Comparison of ENCODE assay signal across 8 cellular contexts in the genomic region with DNA sequence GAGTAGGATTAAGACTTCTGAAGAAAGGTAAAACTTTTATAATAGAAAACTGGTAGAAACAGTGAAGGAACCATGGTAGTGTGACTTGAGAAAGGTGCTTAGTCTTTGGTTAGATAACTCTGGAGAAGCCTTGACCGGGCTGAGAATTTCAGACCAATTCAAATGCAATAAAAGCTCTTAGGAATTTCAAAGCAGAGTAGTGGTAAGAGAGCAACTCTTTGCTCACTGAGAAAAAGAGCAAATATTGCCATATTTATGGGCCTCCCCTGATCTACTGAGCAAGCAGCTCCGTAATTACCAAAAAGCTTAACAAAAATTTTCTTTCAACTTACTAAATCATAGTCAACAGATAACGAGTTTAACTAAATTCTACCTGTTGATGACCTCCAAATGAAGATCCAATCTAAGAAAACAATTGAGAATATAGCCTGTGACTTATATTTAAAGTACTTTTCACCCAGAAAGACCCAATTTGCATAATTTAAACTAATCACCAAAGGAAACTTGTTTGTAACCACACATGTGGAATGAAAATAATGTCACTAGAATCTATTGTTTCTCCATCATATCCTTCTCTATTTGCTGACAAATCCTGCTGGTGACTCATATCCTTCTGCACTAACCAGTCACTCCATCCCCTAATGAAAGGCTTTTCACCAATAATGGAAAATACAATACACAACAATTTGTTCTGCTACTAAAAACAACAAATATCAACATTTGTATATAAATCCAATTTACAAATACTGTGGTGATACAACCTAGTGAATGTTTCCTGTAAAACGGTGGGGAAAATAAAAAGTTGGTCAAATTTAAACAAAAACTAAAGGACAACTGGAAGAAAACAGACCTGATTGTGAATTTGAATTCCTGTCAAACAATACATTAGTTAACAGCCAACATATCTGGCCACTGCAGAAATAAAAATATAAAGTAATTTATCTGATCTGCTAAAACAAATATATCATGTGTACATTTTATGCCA. TPM values are rescaled to one million over a fixed set of nuclear protein-coding genes. Genes with fewer than 3 reads are reported as not detected.
DNase-seq lines count a peak whose midpoint lies in the region; ATAC-seq, FAIRE-seq and TF ChIP-seq lines count a peak whose summit lies in the region.

No MANE protein-coding gene starts in this region.

- ATAC-seq in GM19351 (IDR thresholded peaks at IDR 0.05; ENCODE audit: unreplicated experiment) (no peak), HG02973 (IDR thresholded peaks at IDR 0.05; ENCODE audit: unreplicated experiment) (no peak), HG03139 (IDR thresholded peaks at IDR 0.05; ENCODE audit: unreplicated experiment) (no peak)

- no peak for TF ChIP-seq POLR2A in H54 (IDR thresholded peaks at IDR 0.05; ENCODE audit: low read depth, low read length)

- no peak for DNase-seq in H54 (ENCODE audit: insufficient read length, low spot score)
- DNase-seq in RPMI7951 (ENCODE audit: low read depth) = peak; percentile 63
- DNase-seq in pons (ENCODE audit: low spot score) = peak; percentile 74
- DNase-seq in activated CD4-positive, alpha-beta T cell treated with anti-CD3 and anti-CD28 coated beads for 4 hours = no peak

- no peaks in the 10 kb centered on the region for H3K27me3 ChIP-seq in endocrine pancreas (ENCODE audit: control insufficient read depth, insufficient read depth, low read length)

- no peaks in the 10 kb centered on the region for H3K36me3 ChIP-seq in endocrine pancreas (ENCODE audit: control insufficient read depth, insufficient read depth, low read length)

- FAIRE-seq in H54 (lab: Jason Lieb, UNC) = peak; percentile 94

- H3K9ac ChIP-seq in endocrine pancreas (ENCODE audit: control insufficient read depth, insufficient read depth, low read length) = no peak overlapping the region

- no peaks in the 10 kb centered on the region for H3K9me3 ChIP-seq in endocrine pancreas (ENCODE audit: control insufficient read depth, low read length)

- peaks cover 57% of the 10 kb centered on the region for H3K4me1 ChIP-seq in endocrine pancreas (ENCODE audit: control insufficient read depth, insufficient read depth, low read length)

- peak overlapping the region; percentile 35 for H3K4me3 ChIP-seq in endocrine pancreas (ENCODE audit: control insufficient read depth, insufficient read depth, low read length)

RNA-seq across cellular contexts. Expression of a gene that starts 6.6 kb away (rescaled TPM):
- 225 and 397 TPM in 2 replicates for total RNA-seq in RPMI7951 (2014; rRNA removed; shearing (Covaris generic))

Comparison
In these comparisons a context has a peak if more than half of its experiments do, and no peak if none do; other contexts are left out.
1. DNase-seq: peak in RPMI7951 (single experiment) and pons (single experiment); none in H54 (single experiment) and activated CD4-positive, alpha-beta T cell treated with anti-CD3 and anti-CD28 coated beads for 4 hours (0 of 2).